In the genomic region with DNA sequence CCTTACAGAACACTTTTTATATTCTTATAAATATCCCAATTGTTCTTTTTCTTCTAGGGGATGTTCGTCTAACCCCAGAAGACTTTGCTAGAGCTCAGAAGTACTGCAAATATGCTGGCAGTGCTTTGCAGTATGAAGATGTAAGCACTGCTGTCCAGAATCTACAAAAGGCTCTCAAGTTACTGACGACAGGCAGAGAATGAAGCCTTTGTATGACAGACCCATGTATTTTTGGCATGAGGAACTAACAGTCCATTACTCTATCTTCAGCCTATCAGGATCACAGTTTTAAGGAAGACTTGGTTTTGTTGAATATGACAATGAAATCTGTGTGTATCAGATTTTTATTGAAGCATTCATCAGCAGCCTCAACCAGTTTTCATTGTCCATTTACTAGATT, we compare ENCODE assay signal across 26 cellular contexts.
DNase-seq lines count a peak whose midpoint lies in the region; ATAC-seq, FAIRE-seq and TF ChIP-seq lines count a peak whose summit lies in the region.
"Had no signal": no experiment of that assay in that cellular context is flagged by ENCODE, and none has a peak within 500 bp of the region (broad histone marks: within the 10 kb centered on the region; RNA-seq: fewer than 3 reads in every experiment).

No MANE protein-coding gene starts in this region.

- TF ChIP-seq CTCF in HepG2 (CRISPR knock-in tag; IDR thresholded peaks at IDR 0.05): no peak
- no peak for TF ChIP-seq CTCF in right lobe of liver (IDR thresholded peaks at IDR 0.05)
- TF ChIP-seq CTCF in right atrium auricular region (IDR thresholded peaks at IDR 0.05): no peak

- no peaks in the 10 kb centered on the region for H4K20me1 ChIP-seq in HepG2 (ENCODE audit: insufficient read depth, low read length)

- no peak for FAIRE-seq in HepG2 (lab: Jason Lieb, UNC)
- FAIRE-seq: GM12878 had no signal

- H3K27ac Mint-ChIP-seq in immature natural killer cell: no peak overlapping the region
- H3K27ac Mint-ChIP-seq: CD4-positive, CD25-positive, alpha-beta regulatory T cell had no signal

- BruUV-seq in HepG2 (replicated peaks; lab: Mats Ljungman, UMichigan): TSS peak; percentile 20

- H3K27me3 Mint-ChIP-seq in immature natural killer cell (ENCODE audit: low read depth in 3 of 3): no peaks in the 10 kb centered on the region
- H3K27me3 Mint-ChIP-seq: CD4-positive, CD25-positive, alpha-beta regulatory T cell had no signal

- DNase-seq in HepG2 (ENCODE audit: low spot score) (no peak), right lobe of liver (no peak), globus pallidus (ENCODE audit: low spot score) (peak; percentile 52), pons (ENCODE audit: low spot score) (peak; percentile 61), immature natural killer cell (no peak), right atrium auricular region (ENCODE audit: low spot score) (no peak), NCI-H345 treated with DMSO at 0.1 percent for 48 hours (lab: John Stamatoyannopoulos, UW; ENCODE audit: unreplicated experiment) (no peak)
- DNase-seq: 8988T; ACHN; CD4-positive, CD25-positive, alpha-beta regulatory T cell; DMS53; EL; GDM1; MV-4-11; NCI-H1105; NCI-H1436 treated with DMSO at 0.1 percent for 48 hours; NCI-H187 treated with DMSO at 0.1 percent for 48 hours; NCI-H446 treated with DMSO at 0.1 percent for 48 hours; NCI-H526; NCI-H82; NK-92 treated with Interleukin-12 subunit alpha and Interleukin-12 subunit beta, amount 100 ng/mL, for 24 hours; PC-3 had no signal

- H3K4me1 ChIP-seq in HepG2 (ENCODE audit: insufficient read depth, low read length): no peaks in the 10 kb centered on the region
- no peaks in the 10 kb centered on the region for H3K4me1 ChIP-seq in right lobe of liver
- H3K4me1 ChIP-seq in right atrium auricular region: no peaks in the 10 kb centered on the region
- H3K4me1 ChIP-seq: SJCRH30 had no signal

- no peak for ATAC-seq in HepG2
- no peak for ATAC-seq in right lobe of liver
- ATAC-seq: GM12878, PC-3, Right ventricle myocardium inferior had no signal

- H3K9ac ChIP-seq in HepG2 (ENCODE audit: insufficient read depth, low read depth, low read length): no peak overlapping the region

- H3K27ac ChIP-seq in HepG2 (ENCODE audit: extremely low read length, insufficient read depth, low read length): no peak overlapping the region
- H3K27ac ChIP-seq in right lobe of liver: no peak overlapping the region
- no peak overlapping the region for H3K27ac ChIP-seq in right atrium auricular region
- H3K27ac ChIP-seq: HL-60, SJCRH30 had no signal

- in situ Hi-C loops in HepG2 (cut with HindIII; ENCODE audit: extremely low pct_ligation_motif_present, low pct_unique_long_range_greater_than_20kb): no loop called here

- no peak overlapping the region for H3K4me2 ChIP-seq in HepG2 (ENCODE audit: low read depth, low read length)

- H3K27me3 ChIP-seq in HepG2 (ENCODE audit: control insufficient read depth in 1 of 2, insufficient read depth in 2 of 2, low read length in 2 of 2): no peaks in the 10 kb centered on the region
- no peaks in the 10 kb centered on the region for H3K27me3 ChIP-seq in right lobe of liver
- H3K27me3 ChIP-seq in right atrium auricular region: no peaks in the 10 kb centered on the region
- H3K27me3 ChIP-seq: SJCRH30 had no signal

- CTCF ChIA-PET in HepG2 (lab: Yijun Ruan, JAX; ENCODE audit: low intra/inter-chr PET ratio, low total read pairs): no interaction called here

- WGBS in HepG2 (ENCODE audit: low lambda C conversion rate): 94% methylated on average over 2 of the region's 2 CpGs
- 82% methylated on average over 2 of the region's 2 CpGs for WGBS in right lobe of liver (ENCODE audit: insufficient coverage, low coverage, low lambda C conversion rate, missing lambda C conversion rate)

- no peak overlapping the region for H3K4me3 Mint-ChIP-seq in immature natural killer cell
- H3K4me3 Mint-ChIP-seq: CD4-positive, CD25-positive, alpha-beta regulatory T cell had no signal

- no peaks in the 10 kb centered on the region for H3K4me1 Mint-ChIP-seq in immature natural killer cell

- TF ChIP-seq RAD21 in HepG2 (CRISPR knock-in tag; IDR thresholded peaks at IDR 0.05): no peak

- peaks cover 11 to 22% (median 13%) of the 10 kb centered on the region in 3 donors for H3K36me3 Mint-ChIP-seq in immature natural killer cell

- H3K9me3 Mint-ChIP-seq in immature natural killer cell: no peaks in the 10 kb centered on the region

- no peak overlapping the region for H2AFZ ChIP-seq in HepG2 (ENCODE audit: low read length)

- TF ChIP-seq EP300 in HepG2 (IDR thresholded peaks at IDR 0.05; ENCODE audit: low read depth in 2 of 2, low read length in 2 of 2): no peak
- TF ChIP-seq EP300 in HepG2 (CRISPR knock-in tag; IDR thresholded peaks at IDR 0.05; ENCODE audit: borderline replicate concordance): no peak

- POLR2A ChIA-PET in HepG2 (lab: Yijun Ruan, JAX): no interaction called here

- intact Hi-C loops in HepG2 (cut with micrococcal nuclease; ENCODE audit: unreplicated experiment): no loop called here
- intact Hi-C loops in right lobe of liver (cut with DNase I): loop anchor here in 1 of 2 donors (10.0 kb wide), 1 partner anchor 54 kb away; no protein-coding TSS in a partner anchor

- peaks cover 9 to 26% of the 10 kb centered on the region in 2 experiments for H3K36me3 ChIP-seq in HepG2 (replicated peaks in 1 of 2; ENCODE audit: control insufficient read depth in 1 of 2, insufficient read depth in 2 of 2, low read length in 2 of 2)
- H3K36me3 ChIP-seq in right lobe of liver: peaks cover 0 to 12% (median 2%) of the 10 kb centered on the region in 4 donors
- H3K36me3 ChIP-seq in right atrium auricular region: peaks cover 8% of the 10 kb centered on the region

- H3K4me3 ChIP-seq in HepG2 (replicated peaks in 1 of 3; ENCODE audit: insufficient read depth in 1 of 3, low read depth in 2 of 3, low read length in 3 of 3) (no peak overlapping the region), right lobe of liver (no peak overlapping the region), right atrium auricular region (no peak overlapping the region)
- H3K4me3 ChIP-seq: GM12878, SJCRH30 had no signal

- H3K9me3 ChIP-seq in HepG2 (ENCODE audit: low read length) (peaks cover 3% of the 10 kb centered on the region), right lobe of liver (no peaks in the 10 kb centered on the region), right atrium auricular region (no peaks in the 10 kb centered on the region)
- H3K9me3 ChIP-seq: SJCRH30 had no signal

- H3K79me2 ChIP-seq in HepG2 (ENCODE audit: insufficient read depth, low read length): no peaks in the 10 kb centered on the region

- no peak for TF ChIP-seq POLR2A in HepG2 (IDR thresholded peaks at IDR 0.05; ENCODE audit: insufficient read depth in 1 of 2, low read depth in 2 of 2, low read length in 2 of 2)
- no peak for TF ChIP-seq POLR2A in right lobe of liver (IDR thresholded peaks at IDR 0.05)

TF ChIP-seq in HepG2, 621 proteins besides CTCF, POLR2A, EP300 and RAD21 (continues in another document):
- TF ChIP-seq HMG20A (CRISPR knock-in tag; IDR thresholded peaks at IDR 0.05; ENCODE audit: borderline replicate concordance): no peak
- TF ChIP-seq, protein P1, sequence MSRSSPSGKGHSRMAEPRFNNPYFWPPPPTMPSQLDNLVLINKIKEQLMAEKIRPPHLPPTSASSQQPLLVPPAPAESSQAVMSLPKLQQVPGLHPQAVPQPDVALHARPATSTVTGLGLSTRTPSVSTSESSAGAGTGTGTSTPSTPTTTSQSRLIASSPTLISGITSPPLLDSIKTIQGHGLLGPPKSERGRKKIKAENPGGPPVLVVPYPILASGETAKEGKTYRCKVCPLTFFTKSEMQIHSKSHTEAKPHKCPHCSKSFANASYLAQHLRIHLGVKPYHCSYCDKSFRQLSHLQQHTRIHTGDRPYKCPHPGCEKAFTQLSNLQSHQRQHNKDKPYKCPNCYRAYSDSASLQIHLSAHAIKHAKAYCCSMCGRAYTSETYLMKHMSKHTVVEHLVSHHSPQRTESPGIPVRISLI (CRISPR knock-in tag; IDR thresholded peaks at IDR 0.05; ENCODE audit: borderline replicate concordance): no peak
- no peak for TF ChIP-seq U2AF1 (optimal IDR thresholded peaks at IDR 0.05; ENCODE audit: low read depth, low read length)
- no peak for TF ChIP-seq ZNF768 (CRISPR knock-in tag; IDR thresholded peaks at IDR 0.05)
- TF ChIP-seq PHB2 (IDR thresholded peaks at IDR 0.05; ENCODE audit: partially characterized antibody): no peak
- no peak for TF ChIP-seq CENPX (CRISPR knock-in tag; IDR thresholded peaks at IDR 0.05)
- TF ChIP-seq STAG1 (CRISPR knock-in tag; IDR thresholded peaks at IDR 0.05): no peak

Comparison
In these comparisons a context has a peak if more than half of its experiments do, and no peak if none do; other contexts are left out.
1. DNase-seq: peak in globus pallidus (single experiment) and pons (single experiment); none in HepG2 (single experiment), right lobe of liver (0 of 3), immature natural killer cell (0 of 3), right atrium auricular region (single experiment) and NCI-H345 treated with DMSO at 0.1 percent for 48 hours (single experiment).